Comparison of ENCODE assay signal across 10 cellular contexts in the genomic region with DNA sequence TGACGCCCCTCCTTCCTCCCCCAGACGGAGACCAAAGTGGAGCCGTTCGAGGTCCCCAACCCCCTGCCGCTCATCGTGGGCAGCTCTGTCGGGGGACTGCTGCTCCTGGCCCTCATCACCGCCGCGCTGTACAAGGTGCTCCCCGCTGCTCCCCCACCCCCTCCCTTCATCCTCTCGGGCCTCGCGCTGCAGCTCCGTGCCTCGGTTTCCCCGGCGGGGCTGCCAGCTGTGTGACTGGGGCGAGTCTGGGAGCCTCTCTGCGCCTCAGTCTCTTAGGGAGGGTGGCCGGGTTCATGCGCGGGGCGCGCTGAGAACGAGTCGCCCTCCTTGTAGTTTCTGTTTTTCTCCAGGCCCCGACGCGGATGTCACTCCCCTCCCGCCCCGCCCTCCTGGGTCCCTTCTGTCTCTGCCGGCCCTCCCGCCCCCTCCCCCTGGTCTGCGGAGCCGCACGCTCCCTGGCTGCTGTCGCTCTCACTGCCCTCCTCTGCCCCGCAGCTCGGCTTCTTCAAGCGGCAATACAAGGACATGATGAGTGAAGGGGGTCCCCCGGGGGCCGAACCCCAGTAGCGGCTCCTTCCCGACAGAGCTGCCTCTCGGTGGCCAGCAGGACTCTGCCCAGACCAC. TPM values are rescaled to one million over a fixed set of nuclear protein-coding genes. Genes with fewer than 3 reads are reported as not detected.
DNase-seq lines count a peak whose midpoint lies in the region; ATAC-seq and TF ChIP-seq lines count a peak whose summit lies in the region.
"Had no signal": no experiment of that assay in that cellular context is flagged by ENCODE, and none has a peak within 500 bp of the region (broad histone marks: within the 10 kb centered on the region; RNA-seq: fewer than 3 reads in every experiment).

No MANE protein-coding gene starts in this region.

- peaks cover 0 to 11% (median 0%) of the 10 kb centered on the region in 11 experiments; a peak in 2 of 22 replicates for H4K20me1 ChIP-seq in BLaER1 treated with 17β-estradiol and CSF1 and Interleukin-3, amounts not matched to agents 10 nM and 100 nM

- no peak for TF ChIP-seq CTCF in ascending aorta (IDR thresholded peaks at IDR 0.05)

- CTCF ChIA-PET in naive thymus-derived CD4-positive, alpha-beta T cell (lab: Charles Lee), result interaction anchor here (0.6 kb wide), 1 partner anchor 29 kb away, joined by 4 read pairs; no protein-coding TSS in a partner anchor

- H3K27ac ChIP-seq in BLaER1 treated with 17β-estradiol and CSF1 and Interleukin-3, amounts not matched to agents 10 nM and 100 nM, result peak overlapping the region in 9 of 11 experiments; percentile 25 to 72 (median 50); a peak in 15 of 22 replicates
- no peak overlapping the region for H3K27ac ChIP-seq in HUES64 (ENCODE audit: low read depth, low read length)
- H3K27ac ChIP-seq in ascending aorta, result no peak overlapping the region
- H3K27ac ChIP-seq in naive thymus-derived CD4-positive, alpha-beta T cell (ENCODE audit: low read depth, low read length), result peak overlapping the region; percentile 65
- H3K27ac ChIP-seq: brain microvascular endothelial cell had no signal

- H3K9ac ChIP-seq in BLaER1 treated with 17β-estradiol and CSF1 and Interleukin-3, amounts not matched to agents 10 nM and 100 nM, result peak overlapping the region; percentile 53 to 78 (median 72); a peak in 19 of 22 replicates
- no peak overlapping the region for H3K9ac ChIP-seq in HUES64 (ENCODE audit: low read depth, low read length)

- no peaks in the 10 kb centered on the region for H3K9me3 Mint-ChIP-seq in naive thymus-derived CD4-positive, alpha-beta T cell

- peaks cover 0 to 10% (median 6%) of the 10 kb centered on the region in 5 donors for H3K27me3 Mint-ChIP-seq in naive thymus-derived CD4-positive, alpha-beta T cell

- DNase-seq in ascending aorta (ENCODE audit: low spot score in 2 of 2) (no peak), cerebellar cortex (ENCODE audit: low spot score) (no peak), COLO829 (ENCODE audit: low spot score) (no peak)
- DNase-seq in naive thymus-derived CD4-positive, alpha-beta T cell, result peak in 3 of 9 donors; percentile 21 to 28 (median 24)
- DNase-seq: brain microvascular endothelial cell, left ventricle myocardium superior had no signal

- WGBS in HUES64, result 26% methylated on average over 44 of the region's 46 CpGs

- peaks cover 17 to 33% (median 20%) of the 10 kb centered on the region in 7 donors for H3K4me1 Mint-ChIP-seq in naive thymus-derived CD4-positive, alpha-beta T cell

- intact Hi-C loops in ascending aorta (cut with DNase I), result no loop called here
- intact Hi-C loops in naive thymus-derived CD4-positive, alpha-beta T cell (cut with micrococcal nuclease), result loop anchor here (5.0 to 10.0 kb wide), 7 partner anchors 114 to 536 kb away; a partner anchor contains a TSS

- POLR2A ChIA-PET in naive thymus-derived CD4-positive, alpha-beta T cell (lab: Charles Lee), result interaction anchor here (1.0 kb wide), 1 partner anchor 152 kb away, joined by 4 read pairs; no protein-coding TSS in a partner anchor

- peaks cover 0 to 7% (median 0%) of the 10 kb centered on the region in 11 experiments; a peak in 2 of 22 replicates for H3K9me3 ChIP-seq in BLaER1 treated with 17β-estradiol and CSF1 and Interleukin-3, amounts not matched to agents 10 nM and 100 nM (replicated peaks in 1 of 11)
- H3K9me3 ChIP-seq in HUES64 (ENCODE audit: insufficient read depth, low read depth, low read length) (0 out of 2 replicates have a peak, but pooled peaks cover 5% of the 10 kb centered on the region), ascending aorta (no peaks in the 10 kb centered on the region)
- H3K9me3 ChIP-seq in naive thymus-derived CD4-positive, alpha-beta T cell (ENCODE audit: control insufficient read depth in 2 of 3, low read length in 3 of 3), result no peaks in the 10 kb centered on the region

- H3K4me2 ChIP-seq in BLaER1 treated with 17β-estradiol and CSF1 and Interleukin-3, amounts not matched to agents 10 nM and 100 nM, result peak overlapping the region; percentile 55 to 85 (median 78)

- peaks cover 0 to 31% (median 0%) of the 10 kb centered on the region in 5 donors for H3K36me3 Mint-ChIP-seq in naive thymus-derived CD4-positive, alpha-beta T cell

- H3K4me3 ChIP-seq in BLaER1 treated with 17β-estradiol and CSF1 and Interleukin-3, amounts not matched to agents 10 nM and 100 nM, result peak overlapping the region; percentile 37 to 67 (median 56); a peak in 18 of 20 replicates
- H3K4me3 ChIP-seq in HUES64 (ENCODE audit: low read length) (peak overlapping the region; percentile 30; the same call in 1 of the 2 replicates), ascending aorta (peak overlapping the region; percentile 33 to 36)
- H3K4me3 ChIP-seq in naive thymus-derived CD4-positive, alpha-beta T cell (ENCODE audit: low read length), result peak overlapping the region; percentile 67

- ATAC-seq in naive thymus-derived CD4-positive, alpha-beta T cell, result peak; percentile 66
- ATAC-seq in HG03039 (IDR thresholded peaks at IDR 0.05; ENCODE audit: unreplicated experiment) (no peak), HG02852 (IDR thresholded peaks at IDR 0.05; ENCODE audit: unreplicated experiment) (no peak)
- ATAC-seq: left ventricle myocardium superior had no signal

- peaks cover 0 to 32% (median 19%) of the 10 kb centered on the region in 10 experiments; a peak in 13 of 20 replicates for H3K4me1 ChIP-seq in BLaER1 treated with 17β-estradiol and CSF1 and Interleukin-3, amounts not matched to agents 10 nM and 100 nM
- no peaks in the 10 kb centered on the region for H3K4me1 ChIP-seq in HUES64 (ENCODE audit: insufficient read depth, low read length)
- H3K4me1 ChIP-seq in ascending aorta, result no peaks in the 10 kb centered on the region
- H3K4me1 ChIP-seq in naive thymus-derived CD4-positive, alpha-beta T cell (ENCODE audit: control insufficient read depth in 2 of 2, insufficient read depth in 2 of 2, low read length in 2 of 2), result peaks cover 0 to 3% of the 10 kb centered on the region in 2 donors

- H3K27me3 ChIP-seq in BLaER1 treated with 17β-estradiol and CSF1 and Interleukin-3, amounts not matched to agents 10 nM and 100 nM, result peaks cover 0 to 3% (median 0%) of the 10 kb centered on the region in 11 experiments; a peak in 3 of 22 replicates
- peaks cover 32% of the 10 kb centered on the region for H3K27me3 ChIP-seq in HUES64 (ENCODE audit: insufficient read depth, low read length)
- H3K27me3 ChIP-seq in ascending aorta, result no peaks in the 10 kb centered on the region
- H3K27me3 ChIP-seq in naive thymus-derived CD4-positive, alpha-beta T cell (ENCODE audit: control insufficient read depth in 2 of 2, insufficient read depth in 2 of 2, low read length in 2 of 2), result no peaks in the 10 kb centered on the region

- H3K36me3 ChIP-seq in BLaER1 treated with 17β-estradiol and CSF1 and Interleukin-3, amounts not matched to agents 10 nM and 100 nM, result peaks cover 0 to 64% (median 0%) of the 10 kb centered on the region in 11 experiments; a peak in 9 of 22 replicates
- no peaks in the 10 kb centered on the region for H3K36me3 ChIP-seq in HUES64 (ENCODE audit: insufficient read depth, low read length)
- H3K36me3 ChIP-seq in ascending aorta, result no peaks in the 10 kb centered on the region
- H3K36me3 ChIP-seq in naive thymus-derived CD4-positive, alpha-beta T cell (ENCODE audit: control insufficient read depth in 2 of 3, insufficient read depth in 3 of 3, low read length in 3 of 3), result no peaks in the 10 kb centered on the region
- H3K36me3 ChIP-seq: brain microvascular endothelial cell had no signal

- peak overlapping the region in 8 of 9 donors; percentile 55 to 99 (median 76) for H3K27ac Mint-ChIP-seq in naive thymus-derived CD4-positive, alpha-beta T cell

- H3K4me3 Mint-ChIP-seq in naive thymus-derived CD4-positive, alpha-beta T cell, result peak overlapping the region; percentile 67 to 91 (median 86)

RNA-seq across cellular contexts. Expression of a gene that starts 23.7 kb away (rescaled TPM):
- polyA plus RNA-seq in HUES64 (2013, experiment 1 of 2), result 0.05 TPM
- polyA plus RNA-seq in HUES64 (2013, experiment 2 of 2), result 0.38 TPM
- 3.6 TPM for total RNA-seq in ascending aorta
- total RNA-seq in naive thymus-derived CD4-positive, alpha-beta T cell, result 100 to 1,000 TPM in 1 of 5 experiments, 10 to 100 TPM in 2, 1 to 10 TPM in 2; 4.0 to 306 (median 40.2) TPM
- polyA plus RNA-seq in naive thymus-derived CD4-positive, alpha-beta T cell, result under 1 TPM in 1 of 2 donors, not detected in 1; 0.05 TPM

Comparison
In these comparisons a context has a peak if more than half of its experiments do, and no peak if none do; other contexts are left out.
1. H3K27ac ChIP-seq: peak in BLaER1 treated with 17β-estradiol and CSF1 and Interleukin-3, amounts not matched to agents 10 nM and 100 nM (9 of 11) and naive thymus-derived CD4-positive, alpha-beta T cell (single experiment); none in HUES64 (single experiment) and ascending aorta (0 of 2).
2. Peak in every context shown above with its lines, with median percentiles within 50 percentile points of each other: H3K4me3 ChIP-seq.